8 cellular contexts compared by ENCODE assay signal in the genomic region with DNA sequence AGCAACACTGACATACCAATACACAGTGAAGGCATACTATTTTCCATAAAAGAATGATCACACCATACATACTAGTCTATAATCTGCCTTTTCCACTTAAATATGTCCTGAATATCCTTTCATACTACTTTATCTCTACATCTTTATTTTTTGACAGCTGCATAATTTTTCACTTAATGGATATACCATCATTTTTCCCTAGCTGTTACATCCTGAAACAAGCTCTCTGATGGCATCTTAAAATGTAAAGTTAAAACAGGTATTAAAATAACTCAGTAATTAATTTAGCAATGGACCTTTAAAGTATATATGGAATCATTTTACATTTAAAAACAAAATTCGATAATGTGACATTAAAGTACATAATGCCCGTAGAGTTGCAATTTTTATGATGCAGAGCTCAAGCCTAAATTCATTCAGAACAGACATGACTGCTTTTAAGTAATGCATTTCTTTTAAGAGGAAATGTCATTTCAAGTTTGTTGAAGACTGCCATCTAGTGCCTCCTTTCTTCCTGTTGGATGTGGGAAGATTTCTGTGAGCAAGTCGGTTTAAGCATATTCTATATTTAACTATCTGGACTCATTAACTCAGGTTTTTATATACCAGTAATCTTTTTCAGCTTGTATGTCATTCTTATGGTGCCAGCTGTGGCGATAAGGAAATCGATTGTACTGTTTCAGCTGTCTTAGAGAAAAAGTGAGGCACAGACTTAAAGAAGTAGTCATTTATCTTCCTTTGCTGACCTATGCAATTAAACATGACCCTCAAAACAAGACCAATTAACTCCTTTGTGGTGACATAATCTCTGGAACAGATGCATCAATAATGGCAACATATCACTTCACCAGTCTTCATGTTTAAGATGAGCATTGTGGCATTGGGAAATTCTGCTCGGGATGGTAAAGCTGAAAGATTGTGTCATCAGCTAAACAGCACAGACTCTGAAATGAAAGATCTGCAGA. TPM values are rescaled to one million over a fixed set of nuclear protein-coding genes. Genes with fewer than 3 reads are reported as not detected.
DNase-seq lines count a peak whose midpoint lies in the region; ATAC-seq, FAIRE-seq and TF ChIP-seq lines count a peak whose summit lies in the region.

No MANE protein-coding gene starts in this region.

- ATAC-seq in GM18508 (IDR thresholded peaks at IDR 0.05; ENCODE audit: insufficient read depth, unreplicated experiment) (peak; percentile 56), HG03175 (IDR thresholded peaks at IDR 0.05; ENCODE audit: unreplicated experiment) (peak; percentile 57)

- no peak overlapping the region for H2AK5ac ChIP-seq in mesenchymal stem cell (ENCODE audit: low read length, severe bottlenecking)

- 27% methylated on average over 3 of the region's 6 CpGs for whole genome bisulfite sequencing in mesenchymal stem cell

- H3K9me3 Mint-ChIP-seq in T-helper 2 cell treated with Interferon-gamma antibody and Interleukin-4, amounts not matched to agents 5 μg/mL and 100 μg/mL, for 36 hours = no peaks in the 10 kb centered on the region

- no peaks in the 10 kb centered on the region for H3K36me3 Mint-ChIP-seq in T-helper 2 cell treated with Interferon-gamma antibody and Interleukin-4, amounts not matched to agents 5 μg/mL and 100 μg/mL, for 36 hours (ENCODE audit: low read depth)

- no peak overlapping the region for H2AFZ ChIP-seq in mesenchymal stem cell (ENCODE audit: low read depth, low read length)

- no peak overlapping the region for H2BK15ac ChIP-seq in mesenchymal stem cell (ENCODE audit: low read depth, poor library complexity, severe bottlenecking)

- H4K8ac ChIP-seq in mesenchymal stem cell (ENCODE audit: low read length) = no peak overlapping the region

- no peak overlapping the region for H3K23ac ChIP-seq in mesenchymal stem cell (ENCODE audit: low read length in 2 of 2)

- H3K18ac ChIP-seq in mesenchymal stem cell (ENCODE audit: low read depth in 1 of 2, low read length in 2 of 2) = no peak overlapping the region

- no peaks in the 10 kb centered on the region for H3K9me3 ChIP-seq in mesenchymal stem cell (ENCODE audit: control insufficient read depth, low read length)

- no peak overlapping the region for H3K4me2 ChIP-seq in mesenchymal stem cell (ENCODE audit: low read length, poor library complexity, severe bottlenecking)

- H4K91ac ChIP-seq in mesenchymal stem cell (ENCODE audit: low read length) = no peak overlapping the region

- no peak overlapping the region for H3K4ac ChIP-seq in mesenchymal stem cell (ENCODE audit: low read depth in 1 of 2, low read length in 2 of 2)

- TF ChIP-seq CTCF in AG04449 (IDR thresholded peaks at IDR 0.05; ENCODE audit: insufficient read depth, low read length, missing control alignments) = peak; percentile 38

- H3K27me3 Mint-ChIP-seq in T-helper 2 cell treated with Interferon-gamma antibody and Interleukin-4, amounts not matched to agents 5 μg/mL and 100 μg/mL, for 36 hours (ENCODE audit: low read depth) = peaks cover 5% of the 10 kb centered on the region

- peaks cover 6 to 23% of the 10 kb centered on the region in 2 experiments for H3K36me3 ChIP-seq in mesenchymal stem cell (ENCODE audit: control insufficient read depth in 1 of 2, insufficient read depth in 2 of 2, low read depth in 1 of 2, low read length in 2 of 2)

- no peak overlapping the region for H2BK12ac ChIP-seq in mesenchymal stem cell (ENCODE audit: low read length in 2 of 2)

- DNase-seq in AG04449 (ENCODE audit: low read depth, low spot score) = peak; percentile 33
- peak; percentile 74 for DNase-seq in NCI-H748 (lab: John Stamatoyannopoulos, UW; ENCODE audit: unreplicated experiment)
- peak; percentile 66 for DNase-seq in mesenchymal stem cell
- no peak for DNase-seq in T-helper 2 cell treated with Interferon-gamma antibody and Interleukin-4, amounts not matched to agents 5 μg/mL and 100 μg/mL, for 36 hours (ENCODE audit: low spot score)
- no peak for DNase-seq in activated CD8-positive, alpha-beta memory T cell treated with anti-CD3 and anti-CD28 coated beads, Interleukin-2, amount 50 U/mL, for 48 hours

- no peak overlapping the region for H3K9ac ChIP-seq in mesenchymal stem cell (ENCODE audit: low read length)

- no peak overlapping the region for H3K27ac Mint-ChIP-seq in T-helper 2 cell treated with Interferon-gamma antibody and Interleukin-4, amounts not matched to agents 5 μg/mL and 100 μg/mL, for 36 hours

- H3K4me3 Mint-ChIP-seq in T-helper 2 cell treated with Interferon-gamma antibody and Interleukin-4, amounts not matched to agents 5 μg/mL and 100 μg/mL, for 36 hours = no peak overlapping the region

- no peak overlapping the region for H2BK5ac ChIP-seq in mesenchymal stem cell (ENCODE audit: low read depth, low read length, poor library complexity, severe bottlenecking)

- no peaks in the 10 kb centered on the region for H3K27me3 ChIP-seq in mesenchymal stem cell (ENCODE audit: control insufficient read depth in 1 of 2, insufficient read depth in 1 of 2, low read length in 2 of 2)

- POLR2A ChIA-PET in AG04449 (lab: Yijun Ruan, JAX) = no interaction called here

- H3K14ac ChIP-seq in mesenchymal stem cell (ENCODE audit: low read length in 2 of 2) = no peak overlapping the region

- FAIRE-seq in colon (lab: Jason Lieb, UNC) = peak; percentile 49

- H3K4me1 Mint-ChIP-seq in T-helper 2 cell treated with Interferon-gamma antibody and Interleukin-4, amounts not matched to agents 5 μg/mL and 100 μg/mL, for 36 hours (ENCODE audit: low read depth) = no peaks in the 10 kb centered on the region

- H3K4me3 ChIP-seq in AG04449 (ENCODE audit: low read depth, low read length) = no peak overlapping the region
- no peak overlapping the region for H3K4me3 ChIP-seq in mesenchymal stem cell (ENCODE audit: insufficient read depth in 1 of 2, low read depth in 1 of 2, low read length in 2 of 2)

- peak overlapping the region; percentile 6 for H3K27ac ChIP-seq in mesenchymal stem cell (ENCODE audit: low read length, poor library complexity, severe bottlenecking)

- CTCF ChIA-PET in AG04449 (lab: Yijun Ruan, JAX) = interaction anchor here (0.5 to 3.4 kb wide), 34 partner anchors 9 to 772 kb away, joined by 3 to 72 read pairs (median 4); no protein-coding TSS in a partner anchor

- no peaks in the 10 kb centered on the region for H3K79me1 ChIP-seq in mesenchymal stem cell (replicated peaks; ENCODE audit: low read length, poor library complexity, severe bottlenecking)

- H2BK120ac ChIP-seq in mesenchymal stem cell (ENCODE audit: low read depth, low read length) = no peak overlapping the region

- H3K4me1 ChIP-seq in mesenchymal stem cell (ENCODE audit: control insufficient read depth, insufficient read depth, low read depth, low read length) = peaks cover 14% of the 10 kb centered on the region

RNA-seq across cellular contexts. Expression of a gene that starts 20.3 kb away (rescaled TPM):
- 1.5 TPM for polyA plus RNA-seq in mesenchymal stem cell (2013, experiment 1 of 2)
- 1.5 TPM for polyA plus RNA-seq in mesenchymal stem cell (2013, experiment 2 of 2)

Comparison
In these comparisons a context has a peak if more than half of its experiments do, and no peak if none do; other contexts are left out.
1. DNase-seq: peak in AG04449 (single experiment), NCI-H748 (single experiment) and mesenchymal stem cell (single experiment); none in T-helper 2 cell treated with Interferon-gamma antibody and Interleukin-4, amounts not matched to agents 5 μg/mL and 100 μg/mL, for 36 hours (single experiment) and activated CD8-positive, alpha-beta memory T cell treated with anti-CD3 and anti-CD28 coated beads, Interleukin-2, amount 50 U/mL, for 48 hours (single experiment).